Comparison of ENCODE assay signal across 20 cellular contexts in genomic region chr6:19857139-19857538, GRCh38. TPM values are rescaled to one million over a fixed set of nuclear protein-coding genes. Genes with fewer than 3 reads are reported as not detected.
"Had no signal": no experiment of that assay in that cellular context is flagged by ENCODE, and none has a peak within 500 bp of the region (broad histone marks: within the 10 kb centered on the region; RNA-seq: fewer than 3 reads in every experiment).

No MANE protein-coding gene starts in this region.

- H3K9me3 ChIP-seq: SK-N-SH had no signal

- H3K27me3 Mint-ChIP-seq: IgD-negative memory B cell had no signal

- ATAC-seq: K562 had no signal

- H3K4me3 Mint-ChIP-seq: IgD-negative memory B cell had no signal

- H3K27ac Mint-ChIP-seq: IgD-negative memory B cell had no signal

- H3K9ac ChIP-seq: KMS-11, SK-N-SH had no signal

- H3K27ac ChIP-seq: KMS-11 had no signal

- H3K4me1 Mint-ChIP-seq: IgD-negative memory B cell had no signal

- H3K4me2 ChIP-seq: KMS-11, SK-N-SH had no signal

- H3K4me3 ChIP-seq: K562 had no signal

- DNase-seq: Kasumi-1, MV-4-11, NCI-H1048, NCI-H1105, NCI-H1417, NCI-H1436 treated with DMSO at 0.1 percent for 48 hours, NCI-H187 treated with DMSO at 0.1 percent for 48 hours, NCI-H2029 treated with DMSO at 0.1 percent for 48 hours, NCI-H2107, NCI-H226, NCI-H446, NCI-H510A, NCI-H524 treated with DMSO at 0.1 percent for 48 hours, NCI-H774, RPMI8226, SHP77, SK-N-SH had no signal

RNA-seq across cellular contexts. Expression of gene ID4, which starts 20.0 kb away (rescaled TPM):
- total RNA-seq: K562 had no signal
- polyA plus RNA-seq: IgD-negative memory B cell, K562 had no signal
